8 cellular contexts compared by ENCODE assay signal in genomic region chr1:155256101-155256852, GRCh38. TPM values are rescaled to one million over a fixed set of nuclear protein-coding genes. Genes with fewer than 3 reads are reported as not detected.
DNase-seq lines count a peak whose midpoint lies in the region; ATAC-seq and TF ChIP-seq lines count a peak whose summit lies in the region.

No MANE protein-coding gene starts in this region.

- peak overlapping the region; percentile 75 for H3K9ac ChIP-seq in SK-N-MC (ENCODE audit: insufficient read length)

- H3K4me1 ChIP-seq in CD4-positive, CD25-positive, alpha-beta regulatory T cell (ENCODE audit: control insufficient read depth, insufficient read depth, low read length, poor library complexity, severe bottlenecking), result peaks cover 29% of the 10 kb centered on the region
- peaks cover 13 to 20% of the 10 kb centered on the region in 2 experiments for H3K4me1 ChIP-seq in neutrophil (ENCODE audit: control insufficient read depth in 1 of 2, insufficient read depth in 1 of 2, low read depth in 1 of 2, low read length in 1 of 2)

- no peaks in the 10 kb centered on the region for H3K9me3 Mint-ChIP-seq in CD4-positive, CD25-positive, alpha-beta regulatory T cell

- ATAC-seq in CD4-positive, CD25-positive, alpha-beta regulatory T cell (ENCODE audit: low read depth in 2 of 2), result no peak
- ATAC-seq in esophagus mucosa (peak; percentile 52), HG02938 (IDR thresholded peaks at IDR 0.05; ENCODE audit: unreplicated experiment) (no peak)

- no peaks in the 10 kb centered on the region for H3K9me3 ChIP-seq in CD4-positive, CD25-positive, alpha-beta regulatory T cell (ENCODE audit: control insufficient read depth in 2 of 2, low read length in 2 of 2)
- no peaks in the 10 kb centered on the region for H3K9me3 ChIP-seq in SK-N-MC (ENCODE audit: low read depth, low read length)
- no peaks in the 10 kb centered on the region for H3K9me3 ChIP-seq in neutrophil

- no peak overlapping the region for H3K4me3 ChIP-seq in CD4-positive, CD25-positive, alpha-beta regulatory T cell (ENCODE audit: low read depth, low read length)
- H3K4me3 ChIP-seq in SK-N-MC (peak overlapping the region; percentile 90), neutrophil (ENCODE audit: low read depth in 1 of 2, low read length in 1 of 2) (peak overlapping the region; percentile 77 to 87)

- H3K4me1 Mint-ChIP-seq in CD4-positive, CD25-positive, alpha-beta regulatory T cell, result peaks cover 2 to 55% (median 26%) of the 10 kb centered on the region in 4 donors

- H3K36me3 ChIP-seq in CD4-positive, CD25-positive, alpha-beta regulatory T cell (ENCODE audit: control insufficient read depth, insufficient read depth, low read length), result peaks cover 26% of the 10 kb centered on the region
- peaks cover 16% of the 10 kb centered on the region; the same call in 1 of the 2 replicates for H3K36me3 ChIP-seq in SK-N-MC (ENCODE audit: insufficient read depth, low read length)
- H3K36me3 ChIP-seq in neutrophil, result peaks cover 4% of the 10 kb centered on the region

- peaks cover 22% of the 10 kb centered on the region for H3K36me3 Mint-ChIP-seq in CD4-positive, CD25-positive, alpha-beta regulatory T cell

- no peaks in the 10 kb centered on the region for H3K27me3 ChIP-seq in CD4-positive, CD25-positive, alpha-beta regulatory T cell (ENCODE audit: control insufficient read depth, insufficient read depth, low read length)
- peaks cover 6% of the 10 kb centered on the region for H3K27me3 ChIP-seq in neutrophil

- H3K4me3 Mint-ChIP-seq in CD4-positive, CD25-positive, alpha-beta regulatory T cell, result peak overlapping the region; percentile 81 to 93 (median 88)

- no peak for TF ChIP-seq CTCF in neutrophil (IDR thresholded peaks at IDR 0.05)

- DNase-seq in CD4-positive, CD25-positive, alpha-beta regulatory T cell, result no peak
- DNase-seq in SK-N-MC (ENCODE audit: low read depth, low spot score) (no peak), SW480 (ENCODE audit: low spot score) (no peak), HCEC 1CT (no peak), mesenteric fat pad (ENCODE audit: low spot score) (no peak)

- peak overlapping the region; percentile 14 for H3K27ac ChIP-seq in CD4-positive, CD25-positive, alpha-beta regulatory T cell (ENCODE audit: insufficient read depth, low read length, poor library complexity, severe bottlenecking)
- H3K27ac ChIP-seq in SK-N-MC (peak overlapping the region; percentile 80), neutrophil (no peak overlapping the region)

- H3K27ac Mint-ChIP-seq in CD4-positive, CD25-positive, alpha-beta regulatory T cell, result peak overlapping the region in 1 of 3 donors; percentile 48

- H3K27me3 Mint-ChIP-seq in CD4-positive, CD25-positive, alpha-beta regulatory T cell, result no peaks in the 10 kb centered on the region

RNA-seq across cellular contexts. Expression of gene ENTREP3, which starts 1.0 kb away (rescaled TPM):
- 7.8 TPM for total RNA-seq in CD4-positive, CD25-positive, alpha-beta regulatory T cell
- under 1 TPM; 0.57 to 0.97 (median 0.72) TPM for polyA plus RNA-seq in CD4-positive, CD25-positive, alpha-beta regulatory T cell
- total RNA-seq in esophagus mucosa (24.9 TPM), mesenteric fat pad (25.2 TPM)

RNA-seq across cellular contexts. Expression of gene SCAMP3, which starts 5.9 kb away (rescaled TPM):
- total RNA-seq in CD4-positive, CD25-positive, alpha-beta regulatory T cell, result 57.3 TPM
- 100 to 1,000 TPM; 110 to 150 (median 141) TPM for polyA plus RNA-seq in CD4-positive, CD25-positive, alpha-beta regulatory T cell
- total RNA-seq in esophagus mucosa (43.3 TPM), mesenteric fat pad (69.7 TPM)

RNA-seq across cellular contexts. Expression of gene CLK2, which starts 17.0 kb away (rescaled TPM):
- 76.6 TPM for total RNA-seq in CD4-positive, CD25-positive, alpha-beta regulatory T cell
- polyA plus RNA-seq in CD4-positive, CD25-positive, alpha-beta regulatory T cell, result 10 to 100 TPM; 11.4 to 17.4 (median 15.5) TPM
- 16.9 TPM for total RNA-seq in esophagus mucosa
- 34.7 TPM for total RNA-seq in mesenteric fat pad

RNA-seq across cellular contexts. Expression of gene HCN3, which starts 21.0 kb away (rescaled TPM):
- total RNA-seq in CD4-positive, CD25-positive, alpha-beta regulatory T cell, result 1.5 TPM
- polyA plus RNA-seq in CD4-positive, CD25-positive, alpha-beta regulatory T cell, result under 1 TPM in 3 of 4 donors, not detected in 1; 0.07 to 0.15 (median 0.11) TPM
- total RNA-seq in esophagus mucosa (1.7 TPM), mesenteric fat pad (3.3 TPM)

RNA-seq across cellular contexts. Expression of gene PKLR, which starts 45.0 kb away (rescaled TPM):
- not detected for total RNA-seq in CD4-positive, CD25-positive, alpha-beta regulatory T cell
- polyA plus RNA-seq in CD4-positive, CD25-positive, alpha-beta regulatory T cell, result not detected
- total RNA-seq in esophagus mucosa (0.20 TPM), mesenteric fat pad (not detected)
